8 cellular contexts compared by ENCODE assay signal in the genomic region with DNA sequence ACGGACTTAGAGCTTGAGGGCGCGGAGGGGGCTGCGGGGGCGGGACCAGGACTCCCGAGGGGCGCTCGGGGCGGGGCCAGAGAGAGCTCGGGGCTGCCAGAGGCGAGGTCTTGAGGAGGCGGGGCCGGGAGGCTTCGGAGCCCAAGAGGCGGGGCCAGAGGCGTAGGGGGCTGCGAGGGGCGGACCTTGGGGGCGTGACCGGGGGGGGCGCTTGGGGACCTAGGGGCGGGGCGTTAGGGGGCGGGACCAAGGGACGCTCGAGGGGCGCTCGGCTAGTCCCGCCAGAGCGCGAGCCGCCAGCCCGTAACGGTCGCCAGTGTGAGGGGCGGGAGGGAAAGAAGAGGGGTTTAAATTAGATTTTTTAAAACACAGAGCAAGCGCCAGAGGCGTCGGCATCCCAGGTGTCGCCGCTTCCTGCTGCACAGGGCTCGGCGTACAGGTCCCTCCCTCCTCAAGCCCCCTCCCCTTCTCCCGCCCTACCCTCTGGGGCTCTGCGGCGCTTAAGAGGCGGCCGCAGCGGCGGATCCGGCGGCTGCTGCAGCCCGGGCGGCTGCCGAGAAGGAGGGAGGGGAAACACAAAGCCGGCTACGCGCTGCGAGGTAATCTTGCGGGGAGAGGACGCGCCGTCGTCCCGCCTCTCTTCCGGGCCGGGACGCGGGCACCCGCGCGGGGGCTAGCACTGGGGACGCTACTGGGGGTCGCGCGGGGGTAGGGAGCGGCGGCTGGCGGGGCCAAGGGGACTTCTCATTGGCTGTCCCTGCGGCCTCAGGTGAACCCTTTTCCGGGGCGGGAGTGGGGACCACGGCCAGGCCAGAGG. TPM values are rescaled to one million over a fixed set of nuclear protein-coding genes. Genes with fewer than 3 reads are reported as not detected.
DNase-seq lines count a peak whose midpoint lies in the region; ATAC-seq and TF ChIP-seq lines count a peak whose summit lies in the region.

TSS of gene ADD3 (plus strand) at position 284 of the 817 bp plus-strand sequence. CDS start 92,670 bp downstream, outside the sequence.

- H3K18ac ChIP-seq in neuronal stem cell (ENCODE audit: low read length): peak within 1 kb of the TSS; percentile 99

- no peaks in the 10 kb centered on the region for H3K9me3 Mint-ChIP-seq in GM23338

- peaks cover 45% of the 10 kb centered on the region for H3K79me2 ChIP-seq in GM23338 (replicated peaks; ENCODE audit: insufficient read depth)

- H3K27me3 Mint-ChIP-seq in GM23338 (ENCODE audit: insufficient read depth, low read depth, poor library complexity): no peaks in the 10 kb centered on the region

- peak within 1 kb of the TSS; percentile 82 for H3K14ac ChIP-seq in neuronal stem cell (ENCODE audit: low read length)

- H3K9ac ChIP-seq in neuronal stem cell (ENCODE audit: low read depth, low read length, poor library complexity) (peak within 1 kb of the TSS; percentile 84), subcutaneous abdominal adipose tissue (ENCODE audit: low read length in 5 of 5) (peak within 1 kb of the TSS; percentile 74 to 88 (median 80))

- peaks cover 55% of the 10 kb centered on the region for H3K4me1 Mint-ChIP-seq in GM23338

- DNase-seq in ELF-1 (ENCODE audit: low read depth, low spot score) (peak; percentile 95), GM23338 (ENCODE audit: low spot score) (peak; percentile 100), LHCN-M2 (ENCODE audit: low read depth) (peak; percentile 91), SJSA1 (ENCODE audit: low read depth in 1 of 2, low spot score in 2 of 2) (peak; percentile 79 to 99), foreskin keratinocyte (peak in 1 of 2 donors; percentile 70), neuronal stem cell (ENCODE audit: low spot score) (peak; percentile 98)
- peak; percentile 72 to 90 (median 80) for DNase-seq in activated naive CD4-positive, alpha-beta T cell (lab: John Stamatoyannopoulos, UW)

- H2BK120ac ChIP-seq in neuronal stem cell (ENCODE audit: low read depth, low read length): peak within 1 kb of the TSS; percentile 57

- H3K27ac ChIP-seq in GM23338 (ENCODE audit: low read depth): peak within 1 kb of the TSS; percentile 87
- H3K27ac ChIP-seq in SJSA1: peak within 1 kb of the TSS; percentile 93
- H3K27ac ChIP-seq in foreskin keratinocyte: peak within 1 kb of the TSS; percentile 34
- H3K27ac ChIP-seq in neuronal stem cell (replicated peaks; ENCODE audit: low read length): peak within 1 kb of the TSS; percentile 99
- peak within 1 kb of the TSS; percentile 91 for H3K27ac ChIP-seq in subcutaneous abdominal adipose tissue (ENCODE audit: low read depth, low read length)

- peaks cover 65% of the 10 kb centered on the region for H3K4me1 ChIP-seq in GM23338 (ENCODE audit: insufficient read depth)
- peaks cover 33% of the 10 kb centered on the region for H3K4me1 ChIP-seq in SJSA1 (replicated peaks)
- peaks cover 30% of the 10 kb centered on the region for H3K4me1 ChIP-seq in foreskin keratinocyte
- peaks cover 16 to 34% of the 10 kb centered on the region in 2 donors for H3K4me1 ChIP-seq in neuronal stem cell (ENCODE audit: control insufficient read depth in 2 of 2, insufficient read depth in 1 of 2, low read depth in 1 of 2, low read length in 2 of 2)
- H3K4me1 ChIP-seq in subcutaneous abdominal adipose tissue (ENCODE audit: control insufficient read depth in 5 of 5, insufficient read depth in 5 of 5, low read length in 5 of 5): peaks cover 1 to 49% (median 44%) of the 10 kb centered on the region in 5 donors

- H3K4me3 ChIP-seq in GM23338 (peak within 1 kb of the TSS; percentile 63), SJSA1 (peak within 1 kb of the TSS; percentile 72), neuronal stem cell (ENCODE audit: low read length in 2 of 2) (peak within 1 kb of the TSS; percentile 76 to 97), subcutaneous abdominal adipose tissue (ENCODE audit: low read depth in 1 of 5, low read length in 5 of 5) (peak within 1 kb of the TSS; percentile 83 to 90 (median 85))

- peaks cover 11% of the 10 kb centered on the region for H3K27me3 ChIP-seq in GM23338 (ENCODE audit: insufficient read depth)
- H3K27me3 ChIP-seq in SJSA1 (replicated peaks): no peaks in the 10 kb centered on the region
- no peaks in the 10 kb centered on the region for H3K27me3 ChIP-seq in foreskin keratinocyte
- peaks cover 0 to 4% (median 0%) of the 10 kb centered on the region in 3 experiments for H3K27me3 ChIP-seq in neuronal stem cell (ENCODE audit: control insufficient read depth in 3 of 3, insufficient read depth in 3 of 3, low read depth in 1 of 3, low read length in 3 of 3)
- H3K27me3 ChIP-seq in subcutaneous abdominal adipose tissue (ENCODE audit: control insufficient read depth in 5 of 5, insufficient read depth in 4 of 5, low read length in 5 of 5): no peaks in the 10 kb centered on the region

- no CpG with 5 or more reads among the region's 83 CpGs for WGBS in neuronal stem cell (ENCODE audit: extremely low coverage in 2 of 2, insufficient read length in 2 of 2, insufficient replicate concordance in 1 of 2), 2 donors

- peak within 1 kb of the TSS; percentile 67 for H2BK15ac ChIP-seq in neuronal stem cell (ENCODE audit: low read length)

- H2AFZ ChIP-seq in GM23338 (0 out of 2 replicates have a peak within 1 kb of the TSS, but pooled peaks have one; percentile 2), neuronal stem cell (ENCODE audit: low read length) (peak within 1 kb of the TSS; percentile 98)

- peak within 1 kb of the TSS; percentile 7 for H2BK12ac ChIP-seq in neuronal stem cell (ENCODE audit: low read length)

- peak within 1 kb of the TSS; percentile 74 for H3K27ac Mint-ChIP-seq in GM23338

- H3K4ac ChIP-seq in neuronal stem cell (ENCODE audit: low read length): no peak within 1 kb of the TSS

- H3K4me2 ChIP-seq in GM23338 (peak within 1 kb of the TSS; percentile 87), neuronal stem cell (ENCODE audit: insufficient read depth, low read length, poor library complexity, severe bottlenecking) (peak within 1 kb of the TSS; percentile 80)

- H3K9me3 ChIP-seq in SJSA1 (replicated peaks) (no peaks in the 10 kb centered on the region), neuronal stem cell (replicated peaks in 1 of 2; ENCODE audit: control insufficient read depth in 2 of 2, insufficient read depth in 1 of 2, low read depth in 1 of 2, low read length in 2 of 2) (no peaks in the 10 kb centered on the region), subcutaneous abdominal adipose tissue (ENCODE audit: control insufficient read depth in 5 of 5, low read length in 5 of 5) (no peaks in the 10 kb centered on the region)

- H3K36me3 Mint-ChIP-seq in GM23338 (ENCODE audit: low read depth): no peaks in the 10 kb centered on the region

- no peaks in the 10 kb centered on the region for H3F3A ChIP-seq in GM23338 (replicated peaks; ENCODE audit: low read depth)

- H4K8ac ChIP-seq in neuronal stem cell (ENCODE audit: low read depth, low read length): peak within 1 kb of the TSS; percentile 65

- TF ChIP-seq CTCF in GM23338 (conservative IDR thresholded peaks at IDR 0.05; ENCODE audit: low read depth in 2 of 2): no peak
- TF ChIP-seq CTCF in foreskin keratinocyte (conservative IDR thresholded peaks at IDR 0.05): no peak

- H4K91ac ChIP-seq in neuronal stem cell (ENCODE audit: low read depth, low read length, poor library complexity): peak within 1 kb of the TSS; percentile 92

- peak within 1 kb of the TSS; percentile 70 for H2AK5ac ChIP-seq in neuronal stem cell (ENCODE audit: low read depth, low read length)

- H3K9me2 ChIP-seq in GM23338 (ENCODE audit: insufficient read depth): no peaks in the 10 kb centered on the region

- peak within 1 kb of the TSS; percentile 100 for H2BK5ac ChIP-seq in neuronal stem cell (ENCODE audit: low read length)

- peak within 1 kb of the TSS; percentile 95 for H3K23ac ChIP-seq in neuronal stem cell (ENCODE audit: low read depth, low read length, poor library complexity)

- no peaks in the 10 kb centered on the region for H3K36me3 ChIP-seq in GM23338 (ENCODE audit: insufficient read depth)
- peaks cover 7% of the 10 kb centered on the region; the same call in 1 of the 2 replicates for H3K36me3 ChIP-seq in SJSA1
- no peaks in the 10 kb centered on the region for H3K36me3 ChIP-seq in neuronal stem cell (replicated peaks in 1 of 2; ENCODE audit: control insufficient read depth in 2 of 2, insufficient read depth in 2 of 2, low read length in 2 of 2)
- H3K36me3 ChIP-seq in subcutaneous abdominal adipose tissue (ENCODE audit: control insufficient read depth in 5 of 5, insufficient read depth in 5 of 5, low read length in 5 of 5): no peaks in the 10 kb centered on the region

- peak; percentile 78 for ATAC-seq in GM23338
- peak; percentile 72 for ATAC-seq in foreskin keratinocyte

- H4K20me1 ChIP-seq in GM23338 (replicated peaks; ENCODE audit: insufficient read depth): 0 out of 2 replicates have a peak, but pooled peaks cover 6% of the 10 kb centered on the region

- H3K79me1 ChIP-seq in neuronal stem cell (ENCODE audit: low read depth, low read length): no peaks in the 10 kb centered on the region

- no peak within 1 kb of the TSS; the same call in 2 of the 3 replicates for H3K4me3 Mint-ChIP-seq in GM23338

TF ChIP-seq in GM23338, 12 proteins besides CTCF, POLR2A, EP300 and RAD21 (continues in another document):
- peak; percentile 16; the same call in 1 of the 2 replicates for TF ChIP-seq CREB1 (CRISPR knock-in tag; IDR thresholded peaks at IDR 0.05; ENCODE audit: low read depth)

RNA-seq across cellular contexts. Expression of gene ADD3, which starts in this region (rescaled TPM):
- total RNA-seq in GM23338 (2014; rRNA removed; shearing (Covaris generic)): 75.1 and 767 TPM in 2 replicates
- polyA plus RNA-seq in GM23338 (2016; fragmentation: Nextera tagmentation; extraction: Ambion mirVana) (57.0 and 68.5 TPM in 2 replicates), foreskin keratinocyte (5.6 and 7.1 TPM in 2 replicates)
- total RNA-seq in LHCN-M2 (2014; rRNA removed) (66.1 and 148 TPM in 2 replicates), foreskin keratinocyte (30.2 and 30.3 TPM in 2 replicates)
- polyA plus RNA-seq in LHCN-M2 (2012): 30.4 TPM
- 107 and 303 TPM in 2 replicates for total RNA-seq in SJSA1 (2014; rRNA removed; shearing (Covaris generic))
- 59.4 TPM for polyA plus RNA-seq in neuronal stem cell (2013, experiment 1 of 2)
- 63.0 TPM for polyA plus RNA-seq in neuronal stem cell (2013, experiment 2 of 2)

Comparison
In these comparisons a context has a peak if more than half of its experiments do, and no peak if none do; other contexts are left out.
1. H3K27ac ChIP-seq: peak in every context shown above with its lines; median percentile 99 in neuronal stem cell; 93 in SJSA1; 91 in subcutaneous abdominal adipose tissue; 87 in GM23338; 34 in foreskin keratinocyte.